In genomic region chr7:27361522-27361921, GRCh38 we compare ENCODE assay signal across 1 cellular context.
TF ChIP-seq lines count a peak whose summit lies in the region.

No MANE protein-coding gene starts in this region.

TF ChIP-seq in GM23338, 12 proteins besides CTCF, POLR2A, EP300 and RAD21 (continued from another document):
- TF ChIP-seq ZNF462 (CRISPR knock-in tag; IDR thresholded peaks at IDR 0.05): no peak
